1 cellular context compared by ENCODE assay signal in the genomic region with DNA sequence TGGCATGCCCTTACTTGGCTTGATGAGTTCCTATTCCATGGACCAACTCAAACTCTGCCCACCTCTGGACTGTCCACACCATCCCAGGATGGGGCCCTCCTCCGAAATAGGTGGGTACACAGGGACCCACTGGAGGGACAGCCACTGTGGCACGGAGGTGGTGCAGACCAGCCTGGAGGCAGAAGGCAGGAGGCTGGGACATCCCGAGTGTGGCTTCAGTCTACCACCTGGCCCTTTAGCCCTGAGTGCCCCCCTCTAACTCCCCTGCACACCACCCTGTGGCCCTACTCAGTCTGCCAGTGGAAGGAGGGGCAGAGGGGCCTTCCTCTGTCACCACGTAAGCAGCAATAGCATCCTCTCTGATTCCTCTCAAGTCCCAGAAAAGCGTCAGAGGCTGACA.
TF ChIP-seq lines count a peak whose summit lies in the region.

No MANE protein-coding gene starts in this region.

TF ChIP-seq in HepG2, 621 proteins besides CTCF, POLR2A, EP300 and RAD21:
- no peak for TF ChIP-seq ESRRA (CRISPR knock-in tag; IDR thresholded peaks at IDR 0.05; ENCODE audit: low read depth)
TF ChIP-seq in HepG2: peak in this region for 0.
